ENCODE assay signal across 12 cellular contexts in the genomic region with DNA sequence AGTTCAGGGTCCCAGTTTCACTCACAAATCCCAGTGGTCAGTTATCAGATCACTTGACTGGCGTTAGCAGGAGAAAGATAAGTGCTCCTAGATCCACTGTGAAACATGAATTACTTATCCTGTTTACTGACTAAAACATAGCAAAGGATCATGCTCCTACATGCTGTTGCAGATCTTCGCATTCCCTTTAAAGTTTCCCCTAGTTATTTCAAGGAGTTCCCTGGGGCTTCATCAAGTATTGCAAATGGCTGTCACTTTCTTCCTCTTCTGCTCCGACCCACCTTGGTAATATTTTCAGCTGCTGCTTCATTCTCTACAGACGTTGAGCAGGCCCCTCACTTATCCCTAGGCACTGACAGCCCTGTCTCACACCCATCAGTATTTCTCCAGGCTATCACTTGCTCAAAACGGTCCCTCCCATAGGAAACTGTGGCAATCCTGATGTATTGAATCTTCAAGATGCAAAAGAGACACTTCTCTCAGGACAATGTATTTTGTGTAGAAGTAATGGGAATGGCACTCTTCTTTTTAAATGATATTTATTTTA.
A peak's percentile ranks its signal among the peaks of the same experiment; 100 is the strongest.
DNase-seq lines count a peak whose midpoint lies in the region; ATAC-seq and TF ChIP-seq lines count a peak whose summit lies in the region.
"Had no signal": no experiment of that assay in that cellular context is flagged by ENCODE, and none has a peak within 500 bp of the region (broad histone marks: within the 10 kb centered on the region; RNA-seq: fewer than 3 reads in every experiment).

No MANE protein-coding gene starts in this region.

- H3K4me3 Mint-ChIP-seq in HFFc6 = peak overlapping the region; percentile 78; the same call in 1 of the 2 replicates
- H3K4me3 Mint-ChIP-seq in nephron progenitor cell = no peak overlapping the region
- H3K4me3 Mint-ChIP-seq: immature natural killer cell, natural killer cell had no signal

- H3K4me3 ChIP-seq in AG04450 (ENCODE audit: low read depth, low read length) = no peak overlapping the region
- no peak overlapping the region for H3K4me3 ChIP-seq in brain microvascular endothelial cell (ENCODE audit: low read depth, low read length)
- H3K4me3 ChIP-seq: esophagus squamous epithelium had no signal

- no peaks in the 10 kb centered on the region for H3K9me3 Mint-ChIP-seq in HFFc6
- no peaks in the 10 kb centered on the region for H3K9me3 Mint-ChIP-seq in nephron progenitor cell
- H3K9me3 Mint-ChIP-seq: natural killer cell had no signal

- intact Hi-C loops in posterior cingulate gyrus (cut with DNase I) = no loop called here

- no peak for ATAC-seq in GM21576 (IDR thresholded peaks at IDR 0.05; ENCODE audit: unreplicated experiment)
- ATAC-seq in GM21381 (IDR thresholded peaks at IDR 0.05; ENCODE audit: unreplicated experiment) = no peak
- ATAC-seq: natural killer cell had no signal

- POLR2A ChIA-PET in AG04450 (lab: Yijun Ruan, JAX) = interaction anchor here (0.7 kb wide), 1 partner anchor 1738 kb away, joined by 3 read pairs; no protein-coding TSS in a partner anchor

- H3K9me3 ChIP-seq in AG04450 (ENCODE audit: control insufficient read depth, insufficient read depth, low read length) = no peaks in the 10 kb centered on the region
- H3K9me3 ChIP-seq: esophagus squamous epithelium had no signal

- H3K27ac Mint-ChIP-seq in HFFc6 = peak overlapping the region; percentile 87
- peak overlapping the region; percentile 55 for H3K27ac Mint-ChIP-seq in nephron progenitor cell
- H3K27ac Mint-ChIP-seq: immature natural killer cell, natural killer cell had no signal

- H3K27ac ChIP-seq in AG04450 (ENCODE audit: low read depth, low read length) (peak overlapping the region; percentile 80), brain microvascular endothelial cell (peak overlapping the region; percentile 15)
- H3K27ac ChIP-seq: HL-60 had no signal

- no peaks in the 10 kb centered on the region for H3K36me3 ChIP-seq in brain microvascular endothelial cell (replicated peaks)
- H3K36me3 ChIP-seq: esophagus squamous epithelium had no signal

- H3K4me1 Mint-ChIP-seq in HFFc6 (ENCODE audit: low read depth) = peaks cover 88% of the 10 kb centered on the region
- H3K4me1 Mint-ChIP-seq in nephron progenitor cell = peaks cover 13% of the 10 kb centered on the region
- H3K4me1 Mint-ChIP-seq: immature natural killer cell, natural killer cell had no signal

- no peak for DNase-seq in AG04450 (ENCODE audit: low read depth, low spot score)
- no peak for DNase-seq in HFFc6
- no peak for DNase-seq in brain microvascular endothelial cell
- no peak for DNase-seq in nephron progenitor cell
- DNase-seq in NCI-H526 treated with DMSO at 0.1 percent for 48 hours (lab: John Stamatoyannopoulos, UW) = no peak
- DNase-seq in posterior cingulate gyrus = no peak
- DNase-seq: esophagus squamous epithelium, immature natural killer cell, natural killer cell had no signal

- H3K27me3 ChIP-seq in AG04450 (ENCODE audit: control insufficient read depth, insufficient read depth, low read length) = no peaks in the 10 kb centered on the region
- no peaks in the 10 kb centered on the region for H3K27me3 ChIP-seq in brain microvascular endothelial cell (replicated peaks)
- H3K27me3 ChIP-seq: esophagus squamous epithelium had no signal

- H3K36me3 Mint-ChIP-seq in HFFc6 (ENCODE audit: low read depth) = peaks cover 31% of the 10 kb centered on the region
- no peaks in the 10 kb centered on the region for H3K36me3 Mint-ChIP-seq in nephron progenitor cell (ENCODE audit: low read depth)
- H3K36me3 Mint-ChIP-seq: immature natural killer cell, natural killer cell had no signal

- CTCF ChIA-PET in AG04450 (lab: Charles Lee) = interaction anchor here (4.2 kb wide), 1 partner anchor 27 kb away, joined by 26 read pairs; no protein-coding TSS in a partner anchor

- in situ Hi-C loops in brain microvascular endothelial cell (cut with HindIII; ENCODE audit: low pct_ligation_motif_present, low sequenced_read_pairs) = no loop called here

- TF ChIP-seq CTCF in AG04450 (IDR thresholded peaks at IDR 0.05; ENCODE audit: low read depth, low read length) (no peak), HFFc6 (IDR thresholded peaks at IDR 0.05) (no peak), brain microvascular endothelial cell (IDR thresholded peaks at IDR 0.05; ENCODE audit: low read depth, low read length, missing control alignments) (no peak), nephron progenitor cell (IDR thresholded peaks at IDR 0.05) (no peak)

- H3K27me3 Mint-ChIP-seq in HFFc6 (ENCODE audit: insufficient read depth) (no peaks in the 10 kb centered on the region; the same call in 1 of the 2 replicates), nephron progenitor cell (ENCODE audit: low read depth, poor library complexity) (no peaks in the 10 kb centered on the region)
